Comparison of ENCODE assay signal across 1 cellular context in genomic region chr17:50470451-50470850, GRCh38.
TF ChIP-seq lines count a peak whose summit lies in the region.

No MANE protein-coding gene starts in this region.

TF ChIP-seq in IMR-90, 13 proteins besides CTCF, POLR2A, EP300 and RAD21:
- TF ChIP-seq CEBPB (IDR thresholded peaks at IDR 0.05; ENCODE audit: low read depth, low read length) (no peak), MXI1 (IDR thresholded peaks at IDR 0.05; ENCODE audit: borderline replicate concordance, low read depth, low read length) (no peak)
TF ChIP-seq in IMR-90: peak in this region for 0.
